In the genomic region with DNA sequence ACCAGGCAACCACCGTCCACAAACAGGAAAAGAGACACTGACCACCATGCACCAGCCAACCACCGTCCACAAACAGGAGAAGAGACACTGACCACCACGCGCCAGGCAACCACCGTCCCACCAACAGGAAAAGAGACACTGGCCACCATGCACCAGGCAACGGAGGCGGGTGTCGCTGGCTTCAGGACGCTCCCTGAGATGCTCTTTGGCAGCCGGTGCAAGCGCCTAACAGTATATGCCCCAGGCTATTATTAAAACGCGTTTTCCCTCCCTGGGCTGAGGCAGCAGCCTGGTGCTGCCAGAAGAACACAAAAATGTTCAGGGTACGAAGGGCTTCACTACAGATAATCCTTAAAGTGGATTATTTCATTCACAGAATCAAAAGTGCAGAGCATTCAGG, we compare ENCODE assay signal across 8 cellular contexts.
DNase-seq lines count a peak whose midpoint lies in the region; ATAC-seq and TF ChIP-seq lines count a peak whose summit lies in the region.
"Not testable (repeated sequence)": the region's sequence is repeated elsewhere in the genome, so short reads cannot be mapped to it uniquely, and the experiment has no call there.

No MANE protein-coding gene starts in this region.

- intact Hi-C loops in spleen (cut with DNase I; ENCODE audit: low total_unique reads); upper lobe of right lung (cut with DNase I): not testable (repeated sequence)

- H3K4me3 ChIP-seq in coronary artery, spleen, upper lobe of right lung: not testable (repeated sequence)

- not testable (repeated sequence) for H3K27ac ChIP-seq in coronary artery, spleen, upper lobe of right lung

- not testable (repeated sequence) for H3K9me3 ChIP-seq in spleen, upper lobe of right lung

- TF ChIP-seq CTCF in coronary artery (IDR thresholded peaks at IDR 0.05); omental fat pad (IDR thresholded peaks at IDR 0.05); spleen (IDR thresholded peaks at IDR 0.05 in 8 of 11, conservative IDR thresholded peaks at IDR 0.05 in 3 of 11); upper lobe of right lung (IDR thresholded peaks at IDR 0.05): not testable (repeated sequence)

- peak; percentile 36 for DNase-seq in ELF-1 (ENCODE audit: low read depth, low spot score)
- DNase-seq in NCI-H82 treated with DMSO at 0.1 percent for 48 hours (lab: John Stamatoyannopoulos, UW; ENCODE audit: unreplicated experiment), result peak; percentile 11
- DNase-seq in coronary artery (ENCODE audit: low spot score), result peak; percentile 21
- DNase-seq in islet precursor cell, result peak; percentile 39
- DNase-seq in mesenteric fat pad (ENCODE audit: low spot score), result peak; percentile 60
- peak; percentile 17 for DNase-seq in omental fat pad (ENCODE audit: low spot score)
- peak; percentile 52 for DNase-seq in spleen
- DNase-seq in upper lobe of right lung, result peak; percentile 23

- 84 to 96% (median 94%) methylated on average over 13 to 14 of the region's 14 CpGs for WGBS in spleen, 5 donors

- H3K27me3 ChIP-seq in spleen (replicated peaks in 1 of 7), result peaks cover 0 to 26% (median 0%) of the 10 kb centered on the region in 7 donors
- not testable (repeated sequence) for H3K27me3 ChIP-seq in upper lobe of right lung

- not testable (repeated sequence) for H3K36me3 ChIP-seq in spleen, upper lobe of right lung

- not testable (repeated sequence) for ATAC-seq in omental fat pad (ENCODE audit: low FRiP score); upper lobe of right lung

- TF ChIP-seq POLR2A in spleen (IDR thresholded peaks at IDR 0.05), result not testable (repeated sequence)

- H3K4me1 ChIP-seq in spleen, upper lobe of right lung: not testable (repeated sequence)
